Comparison of ENCODE assay signal across 7 cellular contexts in genomic region chr3:75393288-75393694, GRCh38.
A peak's percentile ranks its signal among the peaks of the same experiment; 100 is the strongest.
DNase-seq lines count a peak whose midpoint lies in the region; TF ChIP-seq lines count a peak whose summit lies in the region.
"Not testable (repeated sequence)": the region's sequence is repeated elsewhere in the genome, so short reads cannot be mapped to it uniquely, and the experiment has no call there.

No MANE protein-coding gene starts in this region.

- H3K4me1 ChIP-seq in NT2/D1 (ENCODE audit: insufficient read depth, insufficient read length) = not testable (repeated sequence)
- H3K4me1 ChIP-seq in hepatocyte (ENCODE audit: insufficient read depth) (peaks cover 19% of the 10 kb centered on the region), neural progenitor cell (peaks cover 10% of the 10 kb centered on the region)

- not testable (repeated sequence) for H3K9me3 ChIP-seq in NT2/D1 (ENCODE audit: insufficient read depth, low read length); hepatocyte (ENCODE audit: low read depth); neural progenitor cell (ENCODE audit: low read depth)

- not testable (repeated sequence) for H3K9me3 Mint-ChIP-seq in neural progenitor cell

- H3K9me2 ChIP-seq in hepatocyte (replicated peaks; ENCODE audit: insufficient read depth) = not testable (repeated sequence)

- not testable (repeated sequence) for H3K4me3 Mint-ChIP-seq in neural progenitor cell

- not testable (repeated sequence) for H3K4me3 ChIP-seq in NT2/D1 (ENCODE audit: insufficient read length, low read depth); hepatocyte; neural progenitor cell

- H3F3A ChIP-seq in neural progenitor cell (ENCODE audit: low read depth) = not testable (repeated sequence)

- H3K36me3 Mint-ChIP-seq in neural progenitor cell = not testable (repeated sequence)

- not testable (repeated sequence) for H3K27me3 ChIP-seq in NT2/D1 (ENCODE audit: insufficient read depth, insufficient read length); hepatocyte; neural progenitor cell

- H3K27ac ChIP-seq in hepatocyte = peak overlapping the region; percentile 83
- H3K27ac ChIP-seq in neural progenitor cell = not testable (repeated sequence)

- WGBS in hepatocyte (ENCODE audit: low lambda C conversion rate, missing lambda C conversion rate) = 9% methylated on average over 3 of the region's 3 CpGs

- peaks cover 17% of the 10 kb centered on the region for H3K4me1 Mint-ChIP-seq in neural progenitor cell

- H3K27me3 Mint-ChIP-seq in neural progenitor cell (ENCODE audit: insufficient read depth, low read depth) = not testable (repeated sequence)

- H3K27ac Mint-ChIP-seq in neural progenitor cell = not testable (repeated sequence)

- not testable (repeated sequence) for H3K79me2 ChIP-seq in hepatocyte; neural progenitor cell (ENCODE audit: low read depth)

- not testable (repeated sequence) for H3K36me3 ChIP-seq in NT2/D1 (ENCODE audit: insufficient read depth, insufficient read length, low read length); hepatocyte (replicated peaks; ENCODE audit: insufficient read depth, low read depth); neural progenitor cell

- H2AFZ ChIP-seq in hepatocyte; neural progenitor cell (replicated peaks): not testable (repeated sequence)

- DNase-seq in ELF-1 (ENCODE audit: low read depth, low spot score) = peak; percentile 81
- DNase-seq in NCI-H1436 (lab: John Stamatoyannopoulos, UW) = peak; percentile 6
- peak; percentile 1 for DNase-seq in NCI-H510A treated with DMSO at 0.1 percent for 48 hours (lab: John Stamatoyannopoulos, UW)
- DNase-seq in NT2/D1 (ENCODE audit: low read depth, low spot score) = peak; percentile 6
- DNase-seq in UCSD-AML1 (lab: John Stamatoyannopoulos, UW; ENCODE audit: unreplicated experiment) = peak; percentile 7
- DNase-seq in hepatocyte (ENCODE audit: low spot score) = peak; percentile 22
- peak; percentile 21 for DNase-seq in neural progenitor cell (ENCODE audit: low spot score)

- H3K4me2 ChIP-seq in hepatocyte = not testable (repeated sequence)
- peak overlapping the region; percentile 15 for H3K4me2 ChIP-seq in neural progenitor cell

- H4K20me1 ChIP-seq in hepatocyte (ENCODE audit: insufficient read depth, poor library complexity, severe bottlenecking); neural progenitor cell (ENCODE audit: low read depth): not testable (repeated sequence)

- not testable (repeated sequence) for H3K9ac ChIP-seq in NT2/D1 (ENCODE audit: insufficient read length, low read depth); neural progenitor cell

- TF ChIP-seq CTCF in hepatocyte (IDR thresholded peaks at IDR 0.05; ENCODE audit: poor library complexity); neural progenitor cell (IDR thresholded peaks at IDR 0.05): not testable (repeated sequence)

Comparison
In these comparisons a context has a peak if more than half of its experiments do, and no peak if none do; other contexts are left out.
1. DNase-seq: peak in every context shown above with its lines; median percentile 81 in ELF-1; 22 in hepatocyte; 21 in neural progenitor cell; 7 in UCSD-AML1; 6 in NCI-H1436; 6 in NT2/D1; 1 in NCI-H510A treated with DMSO at 0.1 percent for 48 hours.